11 cellular contexts compared by ENCODE assay signal in the genomic region with DNA sequence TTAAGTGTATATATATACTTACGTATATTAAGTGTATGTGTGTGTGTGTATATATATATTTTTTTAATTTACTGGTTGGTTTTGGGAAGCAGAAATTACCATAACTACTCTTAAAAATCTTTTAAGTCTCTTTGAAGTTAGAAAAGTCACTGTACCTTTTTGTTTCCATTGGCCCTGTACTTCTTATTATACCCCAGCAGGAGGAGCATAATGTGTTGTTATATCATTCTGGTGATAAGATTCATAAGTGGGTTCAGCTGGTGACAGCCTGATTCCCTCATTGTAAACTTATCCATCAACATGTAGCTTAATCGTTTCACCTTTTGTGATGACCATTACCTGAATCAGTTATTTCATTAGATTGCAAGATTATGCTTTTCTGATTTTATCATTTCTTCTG. TPM values are rescaled to one million over a fixed set of nuclear protein-coding genes. Genes with fewer than 3 reads are reported as not detected.
A peak's percentile ranks its signal among the peaks of the same experiment; 100 is the strongest.
DNase-seq lines count a peak whose midpoint lies in the region; ATAC-seq and TF ChIP-seq lines count a peak whose summit lies in the region.
"Had no signal": no experiment of that assay in that cellular context is flagged by ENCODE, and none has a peak within 500 bp of the region (broad histone marks: within the 10 kb centered on the region; RNA-seq: fewer than 3 reads in every experiment).

No MANE protein-coding gene starts in this region.

- intact Hi-C loops in left ventricle myocardium inferior (cut with micrococcal nuclease) = loop anchor here (5.0 kb wide), 1 partner anchor 188 kb away; no protein-coding TSS in a partner anchor
- intact Hi-C loops in Right ventricle myocardium inferior (cut with DNase I) = loop anchor here (2.0 kb wide), 1 partner anchor 189 kb away; no protein-coding TSS in a partner anchor
- intact Hi-C loops in upper lobe of right lung (cut with DNase I) = no loop called here

- TF ChIP-seq POLR2A in Peyer's patch (IDR thresholded peaks at IDR 0.05) = no peak

- H3K27me3 ChIP-seq in left ventricle myocardium inferior (ENCODE audit: low read depth) (no peaks in the 10 kb centered on the region), Peyer's patch (no peaks in the 10 kb centered on the region), upper lobe of right lung (no peaks in the 10 kb centered on the region)

- H3K27ac ChIP-seq in left ventricle myocardium inferior (replicated peaks) (peak overlapping the region; percentile 85), Peyer's patch (no peak overlapping the region), upper lobe of right lung (no peak overlapping the region)

- TF ChIP-seq CTCF in left ventricle myocardium inferior (IDR thresholded peaks at IDR 0.05; ENCODE audit: borderline replicate concordance) (peak; percentile 62), Peyer's patch (IDR thresholded peaks at IDR 0.05) (peak in 4 of 6 experiments; percentile 30 to 60 (median 50)), upper lobe of right lung (IDR thresholded peaks at IDR 0.05) (peak; percentile 44)

- H3K9me3 ChIP-seq in left ventricle myocardium inferior (replicated peaks) (no peaks in the 10 kb centered on the region), Peyer's patch (no peaks in the 10 kb centered on the region), upper lobe of right lung (no peaks in the 10 kb centered on the region)

- DNase-seq in left ventricle myocardium inferior (no peak), Right ventricle myocardium inferior (ENCODE audit: missing footprints) (no peak), Peyer's patch (no peak), fibroblast of peridontal ligament (ENCODE audit: extremely low read depth) (peak; percentile 61), upper lobe of right lung (no peak), SIG-M5 treated with dmso at 0.1 percent for 504 hours (lab: John Stamatoyannopoulos, UW; ENCODE audit: unreplicated experiment) (no peak), hippocampal formation (lab: John Stamatoyannopoulos, UW) (no peak)
- DNase-seq: activated CD8-positive, alpha-beta memory T cell treated with anti-CD3 and anti-CD28 coated beads, Interleukin-2, amount 50 U/mL, for 48 hours; DMS79 treated with DMSO at 0.1 percent for 48 hours; NCI-H748 treated with DMSO at 0.1 percent for 48 hours had no signal

- no peak overlapping the region for H3K4me3 ChIP-seq in left ventricle myocardium inferior
- H3K4me3 ChIP-seq in Peyer's patch = no peak overlapping the region
- H3K4me3 ChIP-seq in upper lobe of right lung = no peak overlapping the region

- H3K36me3 ChIP-seq in left ventricle myocardium inferior (peaks cover 74% of the 10 kb centered on the region), Peyer's patch (peaks cover 0 to 72% (median 0%) of the 10 kb centered on the region in 3 donors), upper lobe of right lung (peaks cover 81% of the 10 kb centered on the region)

- peaks cover 57% of the 10 kb centered on the region for H3K4me1 ChIP-seq in left ventricle myocardium inferior
- no peaks in the 10 kb centered on the region for H3K4me1 ChIP-seq in Peyer's patch
- H3K4me1 ChIP-seq in upper lobe of right lung = no peaks in the 10 kb centered on the region

- ATAC-seq in Right ventricle myocardium inferior (no peak), upper lobe of right lung (no peak), HG02759 (IDR thresholded peaks at IDR 0.05; ENCODE audit: unreplicated experiment) (no peak)

RNA-seq across cellular contexts. Expression of a gene that starts 30.8 kb away (rescaled TPM):
- total RNA-seq in left ventricle myocardium inferior (55.6 TPM), Right ventricle myocardium inferior (49.3 TPM), Peyer's patch (100 to 1,000 TPM in 1 of 4 donors, 10 to 100 TPM in 3; 21.4 to 149 (median 27.4) TPM), upper lobe of right lung (31.3 TPM)

RNA-seq across cellular contexts. Expression of a gene that starts 31.2 kb away (rescaled TPM):
- 25.4 TPM for total RNA-seq in left ventricle myocardium inferior
- 19.8 TPM for total RNA-seq in Right ventricle myocardium inferior
- total RNA-seq in Peyer's patch = 10 to 100 TPM in 2 of 4 donors, 1 to 10 TPM in 2; 7.5 to 17.4 (median 10.6) TPM
- 20.1 TPM for total RNA-seq in upper lobe of right lung
